In the genomic region with DNA sequence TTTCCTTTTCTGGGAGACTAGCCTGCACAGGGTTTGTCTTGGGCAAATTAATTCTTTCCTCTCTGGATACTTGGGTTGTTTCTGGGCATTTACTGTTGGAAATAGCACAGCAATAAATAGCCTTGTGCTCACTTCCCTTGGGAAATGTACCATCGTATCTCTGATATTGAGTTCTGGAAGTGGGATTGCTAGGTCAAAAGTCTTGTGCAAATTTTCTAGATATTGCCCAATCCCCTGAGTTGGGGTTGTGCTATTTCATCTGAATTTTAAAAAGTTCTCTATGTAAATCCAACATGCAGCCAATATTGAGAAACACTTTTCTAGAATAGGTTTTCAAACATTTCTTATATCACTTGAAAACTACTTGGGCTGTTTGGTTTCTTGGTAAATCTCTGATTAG, we compare ENCODE assay signal across 18 cellular contexts.
"Had no signal": no experiment of that assay in that cellular context is flagged by ENCODE, and none has a peak within 500 bp of the region (broad histone marks: within the 10 kb centered on the region; RNA-seq: fewer than 3 reads in every experiment).

No MANE protein-coding gene starts in this region.

- ATAC-seq: activated naive CD4-positive, alpha-beta T cell treated with anti-CD3 and anti-CD28 coated beads, Interleukin-2, amount 50 U/mL, for 72 hours; gastroesophageal sphincter; heart left ventricle; stimulated activated naive CD8-positive, alpha-beta T cell treated with anti-CD3 and anti-CD28 coated beads, Interleukin-15, amount 100 ng/mL, for 72 hours had no signal

- DNase-seq: activated CD4-positive, CD25-positive, alpha-beta regulatory T cell treated with anti-CD3 and anti-CD28 coated beads, Interleukin-2, amount 50 U/mL, for 72 hours; activated gamma-delta T cell treated with Interleukin-2 at 50 U/mL for 16 hours; amniotic stem cell; endodermal cell; heart left ventricle; kidney; left ventricle myocardium inferior; occipital lobe; small intestine; stimulated activated CD4-positive, alpha-beta T cell treated with anti-CD3 and anti-CD28 coated beads, Interleukin-15, amount 100 ng/mL, for 24 hours; stimulated activated CD4-positive, alpha-beta T cell treated with anti-CD3 and anti-CD28 coated beads, Interleukin-2, amount 100 ng/mL, for 48 hours; stimulated activated naive CD8-positive, alpha-beta T cell treated with anti-CD3 and anti-CD28 coated beads, Interleukin-15, amount 100 ng/mL, for 72 hours; upper lobe of left lung had no signal

- H3K4me1 ChIP-seq: gastroesophageal sphincter had no signal

- H3K27me3 ChIP-seq: gastroesophageal sphincter, heart left ventricle, right atrium auricular region, upper lobe of left lung had no signal

- H3K9me3 ChIP-seq: gastroesophageal sphincter, heart left ventricle, left ventricle myocardium inferior, right atrium auricular region, upper lobe of left lung had no signal

- H3K4me3 ChIP-seq: gastroesophageal sphincter, heart left ventricle, left ventricle myocardium inferior, right atrium auricular region, upper lobe of left lung had no signal

- H3K36me3 ChIP-seq: gastroesophageal sphincter, heart left ventricle, left ventricle myocardium inferior, right atrium auricular region, upper lobe of left lung had no signal

- H3K27ac ChIP-seq: epithelial cell of prostate, gastroesophageal sphincter, heart left ventricle, left ventricle myocardium inferior, right atrium auricular region, VCaP had no signal
